In the genomic region with DNA sequence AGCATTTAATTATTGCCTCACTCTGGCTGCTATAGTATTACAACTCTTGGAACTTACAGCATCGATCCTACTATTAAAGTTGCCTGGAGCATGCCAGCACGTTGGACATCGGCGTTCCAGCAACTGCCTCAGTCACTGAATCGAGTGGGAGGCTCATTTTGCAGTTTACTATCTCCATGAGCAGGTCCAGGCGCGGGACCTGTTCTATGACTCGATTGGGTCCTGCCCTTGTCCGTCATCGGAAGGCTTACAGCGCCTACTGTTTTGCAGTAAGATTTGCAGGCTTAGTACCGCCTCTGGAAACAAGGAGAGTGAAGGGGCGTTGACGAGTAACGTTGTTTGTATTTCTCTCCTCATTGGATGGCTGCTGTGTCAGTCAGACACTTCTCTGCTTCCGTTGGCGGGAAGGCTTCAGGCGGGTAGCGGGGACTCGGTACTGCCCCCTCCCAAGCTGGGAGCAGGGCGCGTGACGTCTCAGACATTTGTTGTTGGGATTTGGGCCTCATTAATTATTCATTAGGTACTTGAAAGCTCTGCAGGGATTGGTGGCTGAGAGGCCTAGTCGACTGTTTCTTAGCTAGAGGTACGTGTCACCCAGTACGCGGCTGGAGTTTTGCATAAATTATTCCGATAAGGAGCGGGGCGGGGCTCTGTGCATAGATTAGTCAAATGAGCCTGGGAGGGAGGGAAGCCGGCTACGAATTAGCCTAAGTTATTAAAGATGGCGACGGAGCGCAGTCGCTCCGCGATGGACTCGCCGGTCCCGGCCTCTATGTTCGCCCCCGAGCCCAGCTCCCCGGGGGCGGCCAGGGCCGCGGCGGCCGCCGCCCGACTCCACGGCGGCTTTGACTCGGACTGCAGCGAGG, we compare ENCODE assay signal across 1 cellular context.
TF ChIP-seq lines count a peak whose summit lies in the region.

A gene (plus strand): TSS at position 710 of the 866 bp plus-strand sequence. CDS start 12 bp downstream, at position 722.

TF ChIP-seq in GM12878, 131 proteins besides CTCF, POLR2A, EP300 and RAD21 (continued from another document and continues in another):
- TF ChIP-seq, protein P1, sequence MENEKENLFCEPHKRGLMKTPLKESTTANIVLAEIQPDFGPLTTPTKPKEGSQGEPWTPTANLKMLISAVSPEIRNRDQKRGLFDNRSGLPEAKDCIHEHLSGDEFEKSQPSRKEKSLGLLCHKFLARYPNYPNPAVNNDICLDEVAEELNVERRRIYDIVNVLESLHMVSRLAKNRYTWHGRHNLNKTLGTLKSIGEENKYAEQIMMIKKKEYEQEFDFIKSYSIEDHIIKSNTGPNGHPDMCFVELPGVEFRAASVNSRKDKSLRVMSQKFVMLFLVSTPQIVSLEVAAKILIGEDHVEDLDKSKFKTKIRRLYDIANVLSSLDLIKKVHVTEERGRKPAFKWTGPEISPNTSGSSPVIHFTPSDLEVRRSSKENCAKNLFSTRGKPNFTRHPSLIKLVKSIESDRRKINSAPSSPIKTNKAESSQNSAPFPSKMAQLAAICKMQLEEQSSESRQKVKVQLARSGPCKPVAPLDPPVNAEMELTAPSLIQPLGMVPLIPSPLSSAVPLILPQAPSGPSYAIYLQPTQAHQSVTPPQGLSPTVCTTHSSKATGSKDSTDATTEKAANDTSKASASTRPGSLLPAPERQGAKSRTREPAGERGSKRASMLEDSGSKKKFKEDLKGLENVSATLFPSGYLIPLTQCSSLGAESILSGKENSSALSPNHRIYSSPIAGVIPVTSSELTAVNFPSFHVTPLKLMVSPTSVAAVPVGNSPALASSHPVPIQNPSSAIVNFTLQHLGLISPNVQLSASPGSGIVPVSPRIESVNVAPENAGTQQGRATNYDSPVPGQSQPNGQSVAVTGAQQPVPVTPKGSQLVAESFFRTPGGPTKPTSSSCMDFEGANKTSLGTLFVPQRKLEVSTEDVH (IDR thresholded peaks at IDR 0.05; ENCODE audit: low read depth, partially characterized antibody) = peak; percentile 92
- no peak for TF ChIP-seq ZNF217 (IDR thresholded peaks at IDR 0.05)
- no peak for TF ChIP-seq JUND (IDR thresholded peaks at IDR 0.05; ENCODE audit: low read depth, low read length)
- TF ChIP-seq, protein P2, sequence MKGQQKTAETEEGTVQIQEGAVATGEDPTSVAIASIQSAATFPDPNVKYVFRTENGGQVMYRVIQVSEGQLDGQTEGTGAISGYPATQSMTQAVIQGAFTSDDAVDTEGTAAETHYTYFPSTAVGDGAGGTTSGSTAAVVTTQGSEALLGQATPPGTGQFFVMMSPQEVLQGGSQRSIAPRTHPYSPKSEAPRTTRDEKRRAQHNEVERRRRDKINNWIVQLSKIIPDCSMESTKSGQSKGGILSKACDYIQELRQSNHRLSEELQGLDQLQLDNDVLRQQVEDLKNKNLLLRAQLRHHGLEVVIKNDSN (IDR thresholded peaks at IDR 0.05; ENCODE audit: borderline replicate concordance, extremely low read length, insufficient read depth, low read depth, low read length) = no peak
- TF ChIP-seq ZNF274 (IDR thresholded peaks at IDR 0.05; ENCODE audit: insufficient read depth, insufficient read length) = no peak
- 0 out of 2 replicates have a peak, but pooled peaks have one; percentile 69 for TF ChIP-seq CHD1 (IDR thresholded peaks at IDR 0.05; ENCODE audit: low read depth, low read length)
- TF ChIP-seq, protein P3, sequence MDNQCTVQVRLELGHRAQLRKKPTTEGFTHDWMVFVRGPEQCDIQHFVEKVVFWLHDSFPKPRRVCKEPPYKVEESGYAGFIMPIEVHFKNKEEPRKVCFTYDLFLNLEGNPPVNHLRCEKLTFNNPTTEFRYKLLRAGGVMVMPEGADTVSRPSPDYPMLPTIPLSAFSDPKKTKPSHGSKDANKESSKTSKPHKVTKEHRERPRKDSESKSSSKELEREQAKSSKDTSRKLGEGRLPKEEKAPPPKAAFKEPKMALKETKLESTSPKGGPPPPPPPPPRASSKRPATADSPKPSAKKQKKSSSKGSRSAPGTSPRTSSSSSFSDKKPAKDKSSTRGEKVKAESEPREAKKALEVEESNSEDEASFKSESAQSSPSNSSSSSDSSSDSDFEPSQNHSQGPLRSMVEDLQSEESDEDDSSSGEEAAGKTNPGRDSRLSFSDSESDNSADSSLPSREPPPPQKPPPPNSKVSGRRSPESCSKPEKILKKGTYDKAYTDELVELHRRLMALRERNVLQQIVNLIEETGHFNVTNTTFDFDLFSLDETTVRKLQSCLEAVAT (IDR thresholded peaks at IDR 0.05) = peak; percentile 78
- TF ChIP-seq, protein P4, sequence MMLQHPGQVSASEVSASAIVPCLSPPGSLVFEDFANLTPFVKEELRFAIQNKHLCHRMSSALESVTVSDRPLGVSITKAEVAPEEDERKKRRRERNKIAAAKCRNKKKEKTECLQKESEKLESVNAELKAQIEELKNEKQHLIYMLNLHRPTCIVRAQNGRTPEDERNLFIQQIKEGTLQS (IDR thresholded peaks at IDR 0.05; ENCODE audit: borderline replicate concordance, extremely low read depth, low read depth, low read length) = no peak
- TF ChIP-seq, protein P5, sequence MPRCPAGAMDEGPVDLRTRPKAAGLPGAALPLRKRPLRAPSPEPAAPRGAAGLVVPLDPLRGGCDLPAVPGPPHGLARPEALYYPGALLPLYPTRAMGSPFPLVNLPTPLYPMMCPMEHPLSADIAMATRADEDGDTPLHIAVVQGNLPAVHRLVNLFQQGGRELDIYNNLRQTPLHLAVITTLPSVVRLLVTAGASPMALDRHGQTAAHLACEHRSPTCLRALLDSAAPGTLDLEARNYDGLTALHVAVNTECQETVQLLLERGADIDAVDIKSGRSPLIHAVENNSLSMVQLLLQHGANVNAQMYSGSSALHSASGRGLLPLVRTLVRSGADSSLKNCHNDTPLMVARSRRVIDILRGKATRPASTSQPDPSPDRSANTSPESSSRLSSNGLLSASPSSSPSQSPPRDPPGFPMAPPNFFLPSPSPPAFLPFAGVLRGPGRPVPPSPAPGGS (IDR thresholded peaks at IDR 0.05; ENCODE audit: borderline replicate concordance, insufficient read depth, low read depth, low read length, poor library complexity, severe bottlenecking) = no peak
- TF ChIP-seq FOXM1 (IDR thresholded peaks at IDR 0.05; ENCODE audit: low read depth, low read length) = no peak
- no peak for TF ChIP-seq MYB (IDR thresholded peaks at IDR 0.05; ENCODE audit: borderline replicate concordance, low read depth, low read length)
- TF ChIP-seq, protein P6, sequence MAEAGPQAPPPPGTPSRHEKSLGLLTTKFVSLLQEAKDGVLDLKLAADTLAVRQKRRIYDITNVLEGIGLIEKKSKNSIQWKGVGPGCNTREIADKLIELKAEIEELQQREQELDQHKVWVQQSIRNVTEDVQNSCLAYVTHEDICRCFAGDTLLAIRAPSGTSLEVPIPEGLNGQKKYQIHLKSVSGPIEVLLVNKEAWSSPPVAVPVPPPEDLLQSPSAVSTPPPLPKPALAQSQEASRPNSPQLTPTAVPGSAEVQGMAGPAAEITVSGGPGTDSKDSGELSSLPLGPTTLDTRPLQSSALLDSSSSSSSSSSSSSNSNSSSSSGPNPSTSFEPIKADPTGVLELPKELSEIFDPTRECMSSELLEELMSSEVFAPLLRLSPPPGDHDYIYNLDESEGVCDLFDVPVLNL (IDR thresholded peaks at IDR 0.05; ENCODE audit: low read depth, low read length) = peak; percentile 85
- no peak for TF ChIP-seq SMC3 (IDR thresholded peaks at IDR 0.05; ENCODE audit: borderline replicate concordance, low read length)
- TF ChIP-seq, protein P7, sequence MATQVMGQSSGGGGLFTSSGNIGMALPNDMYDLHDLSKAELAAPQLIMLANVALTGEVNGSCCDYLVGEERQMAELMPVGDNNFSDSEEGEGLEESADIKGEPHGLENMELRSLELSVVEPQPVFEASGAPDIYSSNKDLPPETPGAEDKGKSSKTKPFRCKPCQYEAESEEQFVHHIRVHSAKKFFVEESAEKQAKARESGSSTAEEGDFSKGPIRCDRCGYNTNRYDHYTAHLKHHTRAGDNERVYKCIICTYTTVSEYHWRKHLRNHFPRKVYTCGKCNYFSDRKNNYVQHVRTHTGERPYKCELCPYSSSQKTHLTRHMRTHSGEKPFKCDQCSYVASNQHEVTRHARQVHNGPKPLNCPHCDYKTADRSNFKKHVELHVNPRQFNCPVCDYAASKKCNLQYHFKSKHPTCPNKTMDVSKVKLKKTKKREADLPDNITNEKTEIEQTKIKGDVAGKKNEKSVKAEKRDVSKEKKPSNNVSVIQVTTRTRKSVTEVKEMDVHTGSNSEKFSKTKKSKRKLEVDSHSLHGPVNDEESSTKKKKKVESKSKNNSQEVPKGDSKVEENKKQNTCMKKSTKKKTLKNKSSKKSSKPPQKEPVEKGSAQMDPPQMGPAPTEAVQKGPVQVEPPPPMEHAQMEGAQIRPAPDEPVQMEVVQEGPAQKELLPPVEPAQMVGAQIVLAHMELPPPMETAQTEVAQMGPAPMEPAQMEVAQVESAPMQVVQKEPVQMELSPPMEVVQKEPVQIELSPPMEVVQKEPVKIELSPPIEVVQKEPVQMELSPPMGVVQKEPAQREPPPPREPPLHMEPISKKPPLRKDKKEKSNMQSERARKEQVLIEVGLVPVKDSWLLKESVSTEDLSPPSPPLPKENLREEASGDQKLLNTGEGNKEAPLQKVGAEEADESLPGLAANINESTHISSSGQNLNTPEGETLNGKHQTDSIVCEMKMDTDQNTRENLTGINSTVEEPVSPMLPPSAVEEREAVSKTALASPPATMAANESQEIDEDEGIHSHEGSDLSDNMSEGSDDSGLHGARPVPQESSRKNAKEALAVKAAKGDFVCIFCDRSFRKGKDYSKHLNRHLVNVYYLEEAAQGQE (IDR thresholded peaks at IDR 0.05; ENCODE audit: low read depth, low read length) = no peak
- no peak; the same call in 1 of the 2 replicates for TF ChIP-seq ESRRA (IDR thresholded peaks at IDR 0.05; ENCODE audit: low read length)
- TF ChIP-seq RB1 (IDR thresholded peaks at IDR 0.05; ENCODE audit: borderline replicate concordance) = peak; percentile 95
- TF ChIP-seq, protein P8, sequence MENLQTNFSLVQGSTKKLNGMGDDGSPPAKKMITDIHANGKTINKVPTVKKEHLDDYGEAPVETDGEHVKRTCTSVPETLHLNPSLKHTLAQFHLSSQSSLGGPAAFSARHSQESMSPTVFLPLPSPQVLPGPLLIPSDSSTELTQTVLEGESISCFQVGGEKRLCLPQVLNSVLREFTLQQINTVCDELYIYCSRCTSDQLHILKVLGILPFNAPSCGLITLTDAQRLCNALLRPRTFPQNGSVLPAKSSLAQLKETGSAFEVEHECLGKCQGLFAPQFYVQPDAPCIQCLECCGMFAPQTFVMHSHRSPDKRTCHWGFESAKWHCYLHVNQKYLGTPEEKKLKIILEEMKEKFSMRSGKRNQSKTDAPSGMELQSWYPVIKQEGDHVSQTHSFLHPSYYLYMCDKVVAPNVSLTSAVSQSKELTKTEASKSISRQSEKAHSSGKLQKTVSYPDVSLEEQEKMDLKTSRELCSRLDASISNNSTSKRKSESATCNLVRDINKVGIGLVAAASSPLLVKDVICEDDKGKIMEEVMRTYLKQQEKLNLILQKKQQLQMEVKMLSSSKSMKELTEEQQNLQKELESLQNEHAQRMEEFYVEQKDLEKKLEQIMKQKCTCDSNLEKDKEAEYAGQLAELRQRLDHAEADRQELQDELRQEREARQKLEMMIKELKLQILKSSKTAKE (IDR thresholded peaks at IDR 0.05; ENCODE audit: low read depth, poor library complexity, severe bottlenecking) = peak; percentile 59
- TF ChIP-seq, protein P9, sequence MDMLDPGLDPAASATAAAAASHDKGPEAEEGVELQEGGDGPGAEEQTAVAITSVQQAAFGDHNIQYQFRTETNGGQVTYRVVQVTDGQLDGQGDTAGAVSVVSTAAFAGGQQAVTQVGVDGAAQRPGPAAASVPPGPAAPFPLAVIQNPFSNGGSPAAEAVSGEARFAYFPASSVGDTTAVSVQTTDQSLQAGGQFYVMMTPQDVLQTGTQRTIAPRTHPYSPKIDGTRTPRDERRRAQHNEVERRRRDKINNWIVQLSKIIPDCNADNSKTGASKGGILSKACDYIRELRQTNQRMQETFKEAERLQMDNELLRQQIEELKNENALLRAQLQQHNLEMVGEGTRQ (IDR thresholded peaks at IDR 0.05; ENCODE audit: borderline replicate concordance, low read depth, low read length) = peak; percentile 49; the same call in 1 of the 2 replicates
- TF ChIP-seq SIX5 (IDR thresholded peaks at IDR 0.05; ENCODE audit: low read depth, low read length, severe bottlenecking) = no peak
- no peak for TF ChIP-seq SIN3A (IDR thresholded peaks at IDR 0.05; ENCODE audit: low read depth, low read length)
- TF ChIP-seq, protein P10, sequence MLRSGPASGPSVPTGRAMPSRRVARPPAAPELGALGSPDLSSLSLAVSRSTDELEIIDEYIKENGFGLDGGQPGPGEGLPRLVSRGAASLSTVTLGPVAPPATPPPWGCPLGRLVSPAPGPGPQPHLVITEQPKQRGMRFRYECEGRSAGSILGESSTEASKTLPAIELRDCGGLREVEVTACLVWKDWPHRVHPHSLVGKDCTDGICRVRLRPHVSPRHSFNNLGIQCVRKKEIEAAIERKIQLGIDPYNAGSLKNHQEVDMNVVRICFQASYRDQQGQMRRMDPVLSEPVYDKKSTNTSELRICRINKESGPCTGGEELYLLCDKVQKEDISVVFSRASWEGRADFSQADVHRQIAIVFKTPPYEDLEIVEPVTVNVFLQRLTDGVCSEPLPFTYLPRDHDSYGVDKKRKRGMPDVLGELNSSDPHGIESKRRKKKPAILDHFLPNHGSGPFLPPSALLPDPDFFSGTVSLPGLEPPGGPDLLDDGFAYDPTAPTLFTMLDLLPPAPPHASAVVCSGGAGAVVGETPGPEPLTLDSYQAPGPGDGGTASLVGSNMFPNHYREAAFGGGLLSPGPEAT (IDR thresholded peaks at IDR 0.05; ENCODE audit: low read depth) = peak; percentile 56; the same call in 1 of the 2 replicates
- peak; percentile 81 for TF ChIP-seq RAD51 (IDR thresholded peaks at IDR 0.05)
- TF ChIP-seq NR2F1 (conservative IDR thresholded peaks at IDR 0.05) = no peak
- no peak for TF ChIP-seq ZZZ3 (IDR thresholded peaks at IDR 0.05; ENCODE audit: control insufficient read depth, insufficient read length, low read depth)
- TF ChIP-seq YY1 (IDR thresholded peaks at IDR 0.05; ENCODE audit: low read depth, low read length) = peak; percentile 97
- no peak for TF ChIP-seq NFXL1 (IDR thresholded peaks at IDR 0.05; ENCODE audit: borderline replicate concordance)
- TF ChIP-seq, protein P11, sequence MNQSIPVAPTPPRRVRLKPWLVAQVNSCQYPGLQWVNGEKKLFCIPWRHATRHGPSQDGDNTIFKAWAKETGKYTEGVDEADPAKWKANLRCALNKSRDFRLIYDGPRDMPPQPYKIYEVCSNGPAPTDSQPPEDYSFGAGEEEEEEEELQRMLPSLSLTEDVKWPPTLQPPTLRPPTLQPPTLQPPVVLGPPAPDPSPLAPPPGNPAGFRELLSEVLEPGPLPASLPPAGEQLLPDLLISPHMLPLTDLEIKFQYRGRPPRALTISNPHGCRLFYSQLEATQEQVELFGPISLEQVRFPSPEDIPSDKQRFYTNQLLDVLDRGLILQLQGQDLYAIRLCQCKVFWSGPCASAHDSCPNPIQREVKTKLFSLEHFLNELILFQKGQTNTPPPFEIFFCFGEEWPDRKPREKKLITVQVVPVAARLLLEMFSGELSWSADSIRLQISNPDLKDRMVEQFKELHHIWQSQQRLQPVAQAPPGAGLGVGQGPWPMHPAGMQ (IDR thresholded peaks at IDR 0.05; ENCODE audit: borderline replicate concordance) = no peak
